In the genomic region with DNA sequence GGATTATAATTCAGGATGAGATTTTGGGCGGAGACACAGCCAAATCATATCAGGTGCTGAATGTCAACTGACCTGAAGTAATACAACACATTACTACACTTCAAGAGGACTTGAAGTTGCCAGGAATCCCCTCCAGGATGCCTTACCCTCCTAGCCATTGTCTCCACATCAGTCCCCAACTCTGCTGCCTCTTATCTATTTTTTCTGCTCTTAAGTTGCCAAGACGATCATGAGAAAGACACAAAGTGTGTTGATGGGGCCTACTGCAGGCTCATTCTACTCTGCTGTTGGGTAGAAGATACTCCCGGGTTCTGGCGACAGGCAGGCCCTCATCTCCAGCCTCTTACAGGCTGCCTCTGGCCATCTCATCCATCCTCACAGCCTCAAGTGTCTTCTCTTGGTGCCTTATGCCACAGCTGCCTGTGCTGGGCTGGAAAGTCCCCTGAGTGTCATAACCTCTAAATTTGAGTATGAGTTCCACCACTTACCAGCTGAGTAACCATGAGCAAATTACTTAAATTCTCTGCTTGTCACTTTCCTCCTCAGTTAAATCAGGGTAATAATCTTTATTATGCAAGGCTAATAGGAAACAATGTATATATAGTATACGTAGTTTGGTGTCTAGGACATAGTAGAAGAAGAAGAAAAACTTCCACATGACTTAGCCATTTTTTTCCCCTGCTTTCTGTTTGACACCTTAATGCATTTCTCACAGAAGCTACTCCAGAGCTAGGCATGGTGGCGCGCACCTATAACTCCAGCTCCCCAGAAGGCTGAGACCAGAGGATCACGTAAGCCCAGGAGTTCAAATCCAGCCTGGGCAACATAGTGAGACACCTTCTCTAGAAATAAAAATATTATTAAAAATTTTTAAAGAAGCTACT, we compare ENCODE assay signal across 9 cellular contexts.
DNase-seq lines count a peak whose midpoint lies in the region; ATAC-seq and TF ChIP-seq lines count a peak whose summit lies in the region.
"Had no signal": no experiment of that assay in that cellular context is flagged by ENCODE, and none has a peak within 500 bp of the region (broad histone marks: within the 10 kb centered on the region; RNA-seq: fewer than 3 reads in every experiment).

No MANE protein-coding gene starts in this region.

- no peak for TF ChIP-seq CTCF in foreskin keratinocyte (conservative IDR thresholded peaks at IDR 0.05)

- intact Hi-C loops in head of caudate nucleus (cut with DNase I) = no loop called here

- H3K27me3 ChIP-seq in foreskin keratinocyte = no peaks in the 10 kb centered on the region
- H3K27me3 ChIP-seq: MG63 had no signal

- ATAC-seq in GM18517 (IDR thresholded peaks at IDR 0.05; ENCODE audit: unreplicated experiment) (peak; percentile 99), GM19468 (IDR thresholded peaks at IDR 0.05; ENCODE audit: extremely low read depth, unreplicated experiment) (peak; percentile 93), HG03135 (IDR thresholded peaks at IDR 0.05; ENCODE audit: unreplicated experiment) (peak; percentile 99), foreskin keratinocyte (peak; percentile 36)

- DNase-seq in foreskin keratinocyte (no peak), activated gamma-delta T cell (lab: John Stamatoyannopoulos, UW) (no peak), head of caudate nucleus (no peak), NCI-H2029 (lab: John Stamatoyannopoulos, UW) (no peak), nucleus accumbens (lab: John Stamatoyannopoulos, UW) (no peak)
- DNase-seq: MG63 had no signal

- H3K27ac ChIP-seq in foreskin keratinocyte = no peak overlapping the region

- no peaks in the 10 kb centered on the region for H3K4me1 ChIP-seq in foreskin keratinocyte

Comparison
In these comparisons a context has a peak if more than half of its experiments do, and no peak if none do; other contexts are left out.
1. ATAC-seq: peak in every context shown above with its lines; median percentile 99 in GM18517; 99 in HG03135; 93 in GM19468; 36 in foreskin keratinocyte.